In the genomic region with DNA sequence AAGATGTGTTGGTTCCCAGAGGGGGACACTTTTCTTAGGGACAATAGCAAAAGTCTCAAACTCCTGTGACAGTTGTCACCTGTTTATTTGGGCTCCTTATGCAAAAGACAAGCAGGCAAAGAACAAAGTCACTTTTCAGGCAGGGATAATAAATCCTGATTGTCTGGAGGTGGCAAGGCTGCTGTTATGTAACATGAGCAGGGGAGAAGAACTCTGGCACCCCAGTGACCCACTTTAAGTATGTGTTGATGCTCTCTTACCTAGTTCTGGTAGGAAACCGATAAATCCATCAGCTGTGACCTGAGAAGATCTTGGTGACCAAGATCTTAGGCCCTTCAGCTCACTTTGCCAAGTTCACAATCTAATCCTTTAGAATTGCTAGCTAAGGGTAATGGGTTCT, we compare ENCODE assay signal across 5 cellular contexts.
"Had no signal": no experiment of that assay in that cellular context is flagged by ENCODE, and none has a peak within 500 bp of the region (broad histone marks: within the 10 kb centered on the region; RNA-seq: fewer than 3 reads in every experiment).

No MANE protein-coding gene starts in this region.

- ATAC-seq: HepG2, K562 had no signal

- DNase-seq: IMR-90, KBM-7, KG1 had no signal
